17 cellular contexts compared by ENCODE assay signal in the genomic region with DNA sequence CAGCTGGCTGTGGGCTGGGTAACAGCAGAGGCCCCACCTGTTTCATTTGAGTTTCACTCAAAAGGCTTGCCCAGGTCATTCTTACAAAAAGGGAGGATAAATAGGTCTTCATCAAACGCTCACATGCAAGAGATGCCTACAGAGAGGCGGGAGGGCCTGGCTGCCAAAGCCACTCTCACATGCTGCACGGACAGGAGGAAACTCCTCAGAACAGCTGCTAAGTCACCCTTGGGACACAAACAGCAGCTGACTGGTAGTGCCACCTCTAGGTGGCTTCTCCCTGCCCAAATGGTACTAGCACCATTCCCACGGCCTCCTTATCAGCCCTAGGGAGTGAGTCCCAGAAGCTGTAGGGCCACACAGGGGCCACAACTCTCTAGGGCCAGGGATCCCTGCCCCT. TPM values are rescaled to one million over a fixed set of nuclear protein-coding genes. Genes with fewer than 3 reads are reported as not detected.
A peak's percentile ranks its signal among the peaks of the same experiment; 100 is the strongest.
DNase-seq lines count a peak whose midpoint lies in the region; ATAC-seq and TF ChIP-seq lines count a peak whose summit lies in the region.
"Had no signal": no experiment of that assay in that cellular context is flagged by ENCODE, and none has a peak within 500 bp of the region (broad histone marks: within the 10 kb centered on the region; RNA-seq: fewer than 3 reads in every experiment).

No MANE protein-coding gene starts in this region.

- H3K4me1 Mint-ChIP-seq in WTC11: peaks cover 65% of the 10 kb centered on the region
- H3K4me1 Mint-ChIP-seq: stimulated activated effector memory CD8-positive, alpha-beta T cell treated with anti-CD3 and anti-CD28 coated beads, Interleukin-12 subunit alpha, Interleukin-12 subunit beta, amount 100 ng/mL, for 72 hours had no signal

- H4K91ac ChIP-seq in neuronal stem cell (ENCODE audit: low read depth, low read length, poor library complexity): no peak overlapping the region

- H3K27me3 Mint-ChIP-seq in WTC11 (ENCODE audit: low read depth): no peaks in the 10 kb centered on the region

- no peak overlapping the region for H2BK12ac ChIP-seq in neuronal stem cell (ENCODE audit: low read length)

- H2AK5ac ChIP-seq in neuronal stem cell (ENCODE audit: low read depth, low read length): no peak overlapping the region

- no peaks in the 10 kb centered on the region for H3K36me3 ChIP-seq in right atrium auricular region
- no peaks in the 10 kb centered on the region for H3K36me3 ChIP-seq in mucosa of descending colon (ENCODE audit: low read depth)
- no peaks in the 10 kb centered on the region for H3K36me3 ChIP-seq in neuronal stem cell (replicated peaks in 1 of 2; ENCODE audit: control insufficient read depth in 2 of 2, insufficient read depth in 2 of 2, low read length in 2 of 2)
- no peaks in the 10 kb centered on the region for H3K36me3 ChIP-seq in osteoblast (ENCODE audit: insufficient read depth, low read length)

- POLR2A ChIA-PET in WTC11 (lab: Charles Lee): no interaction called here

- CTCF ChIA-PET in WTC11 (lab: Charles Lee): interaction anchor here (0.6 kb wide), 1 partner anchor 447 kb away, joined by 4 read pairs; no protein-coding TSS in a partner anchor

- H3K4me3 Mint-ChIP-seq in WTC11: no peak overlapping the region
- H3K4me3 Mint-ChIP-seq: stimulated activated effector memory CD8-positive, alpha-beta T cell treated with anti-CD3 and anti-CD28 coated beads, Interleukin-12 subunit alpha, Interleukin-12 subunit beta, amount 100 ng/mL, for 72 hours had no signal

- peak; percentile 53 for ATAC-seq in Right ventricle myocardium superior (ENCODE audit: poor library complexity)
- ATAC-seq in WTC11: no peak
- peak; percentile 75 for ATAC-seq in mucosa of descending colon
- ATAC-seq in HG03097 (IDR thresholded peaks at IDR 0.05; ENCODE audit: low FRiP score, unreplicated experiment): no peak
- ATAC-seq: K562; stimulated activated effector memory CD8-positive, alpha-beta T cell treated with anti-CD3 and anti-CD28 coated beads, Interleukin-12 subunit alpha, Interleukin-12 subunit beta, amount 100 ng/mL, for 72 hours had no signal

- H3K27me3 ChIP-seq in right atrium auricular region (no peaks in the 10 kb centered on the region), neuronal stem cell (ENCODE audit: control insufficient read depth in 3 of 3, insufficient read depth in 3 of 3, low read depth in 1 of 3, low read length in 3 of 3) (no peaks in the 10 kb centered on the region), osteoblast (ENCODE audit: insufficient read depth, low read length) (no peaks in the 10 kb centered on the region)

- no peak overlapping the region for H3K18ac ChIP-seq in neuronal stem cell (ENCODE audit: low read length)

- peak overlapping the region; percentile 28 for H3K27ac Mint-ChIP-seq in WTC11
- H3K27ac Mint-ChIP-seq: stimulated activated effector memory CD8-positive, alpha-beta T cell treated with anti-CD3 and anti-CD28 coated beads, Interleukin-12 subunit alpha, Interleukin-12 subunit beta, amount 100 ng/mL, for 72 hours had no signal

- H3K4me2 ChIP-seq in neuronal stem cell (ENCODE audit: insufficient read depth, low read length, poor library complexity, severe bottlenecking) (no peak overlapping the region), osteoblast (ENCODE audit: insufficient read depth, low read length) (no peak overlapping the region)

- no CpG with 5 or more reads among the region's 4 CpGs for WGBS in neuronal stem cell (ENCODE audit: extremely low coverage in 2 of 2, insufficient read length in 2 of 2, insufficient replicate concordance in 1 of 2), 2 donors

- H3K4me3 ChIP-seq in right atrium auricular region (no peak overlapping the region), mucosa of descending colon (no peak overlapping the region), neuronal stem cell (ENCODE audit: low read length in 2 of 2) (no peak overlapping the region), osteoblast (ENCODE audit: insufficient read depth, low read length) (no peak overlapping the region)
- H3K4me3 ChIP-seq: K562 had no signal

- no peaks in the 10 kb centered on the region for H3K4me1 ChIP-seq in right atrium auricular region
- peaks cover 6% of the 10 kb centered on the region for H3K4me1 ChIP-seq in mucosa of descending colon (ENCODE audit: low read depth)
- H3K4me1 ChIP-seq in neuronal stem cell (ENCODE audit: control insufficient read depth in 2 of 2, insufficient read depth in 1 of 2, low read depth in 1 of 2, low read length in 2 of 2): peaks cover 0 to 9% of the 10 kb centered on the region in 2 donors
- H3K4me1 ChIP-seq in osteoblast (ENCODE audit: insufficient read depth, low read length): peaks cover 3% of the 10 kb centered on the region

- peaks cover 7% of the 10 kb centered on the region for H3K79me2 ChIP-seq in osteoblast (ENCODE audit: insufficient read depth, low read length)

- intact Hi-C loops in Right ventricle myocardium superior (cut with DNase I): no loop called here
- intact Hi-C loops in mucosa of descending colon (cut with DNase I, micrococcal nuclease): no loop called here

- no peak overlapping the region for H3K4ac ChIP-seq in neuronal stem cell (ENCODE audit: low read length)

- no peak overlapping the region for H2BK5ac ChIP-seq in neuronal stem cell (ENCODE audit: low read length)

- no peak overlapping the region for H3K14ac ChIP-seq in neuronal stem cell (ENCODE audit: low read length)

- no peak overlapping the region for H2BK15ac ChIP-seq in neuronal stem cell (ENCODE audit: low read length)

- DNase-seq in Right ventricle myocardium superior (no peak), right atrium auricular region (ENCODE audit: low spot score) (no peak), WTC11 (ENCODE audit: low spot score) (no peak), mucosa of descending colon (no peak), GM19240 (ENCODE audit: insufficient read length, low spot score) (no peak), neuronal stem cell (ENCODE audit: low spot score) (no peak), osteoblast (ENCODE audit: insufficient read length, low spot score, missing footprints) (no peak)
- DNase-seq: activated gamma-delta T cell treated with Interleukin-2 at 50 U/mL for 16 hours, aorta, COR-L47, GF-D8, NCI-H1417, small intestine had no signal

- H3K79me1 ChIP-seq in neuronal stem cell (ENCODE audit: low read depth, low read length): no peaks in the 10 kb centered on the region

- H3K9me3 ChIP-seq in right atrium auricular region (no peaks in the 10 kb centered on the region), mucosa of descending colon (no peaks in the 10 kb centered on the region), neuronal stem cell (replicated peaks in 1 of 2; ENCODE audit: control insufficient read depth in 2 of 2, insufficient read depth in 1 of 2, low read depth in 1 of 2, low read length in 2 of 2) (peaks cover 1 to 7% of the 10 kb centered on the region in 2 donors), osteoblast (ENCODE audit: low read depth, low read length) (no peaks in the 10 kb centered on the region)

- no peak overlapping the region for H2BK120ac ChIP-seq in neuronal stem cell (ENCODE audit: low read depth, low read length)

- no peak overlapping the region for H3K9ac ChIP-seq in neuronal stem cell (ENCODE audit: low read depth, low read length, poor library complexity)

- peaks cover 10% of the 10 kb centered on the region for H3K9me3 Mint-ChIP-seq in WTC11
- H3K9me3 Mint-ChIP-seq: stimulated activated effector memory CD8-positive, alpha-beta T cell treated with anti-CD3 and anti-CD28 coated beads, Interleukin-12 subunit alpha, Interleukin-12 subunit beta, amount 100 ng/mL, for 72 hours had no signal

- peaks cover 30% of the 10 kb centered on the region for H3K36me3 Mint-ChIP-seq in WTC11
- H3K36me3 Mint-ChIP-seq: stimulated activated effector memory CD8-positive, alpha-beta T cell treated with anti-CD3 and anti-CD28 coated beads, Interleukin-12 subunit alpha, Interleukin-12 subunit beta, amount 100 ng/mL, for 72 hours had no signal

- H4K20me1 ChIP-seq in osteoblast (ENCODE audit: insufficient read depth, low read length): peaks cover 3% of the 10 kb centered on the region

- no peak overlapping the region for H3K23ac ChIP-seq in neuronal stem cell (ENCODE audit: low read depth, low read length, poor library complexity)

- no peak for TF ChIP-seq CTCF in right atrium auricular region (IDR thresholded peaks at IDR 0.05)
- TF ChIP-seq CTCF in WTC11 (IDR thresholded peaks at IDR 0.05): no peak
- no peak for TF ChIP-seq CTCF in mucosa of descending colon (IDR thresholded peaks at IDR 0.05)
- TF ChIP-seq CTCF in osteoblast (IDR thresholded peaks at IDR 0.05; ENCODE audit: extremely low read depth, low read depth, low read length): no peak

- no peak overlapping the region for H4K8ac ChIP-seq in neuronal stem cell (ENCODE audit: low read depth, low read length)

- no peak overlapping the region for H2AFZ ChIP-seq in neuronal stem cell (ENCODE audit: low read length)
- no peak overlapping the region for H2AFZ ChIP-seq in osteoblast (ENCODE audit: low read length)

- no peak overlapping the region for H3K27ac ChIP-seq in right atrium auricular region
- H3K27ac ChIP-seq in neuronal stem cell (replicated peaks; ENCODE audit: low read length): no peak overlapping the region
- H3K27ac ChIP-seq in osteoblast (ENCODE audit: low read depth, low read length): no peak overlapping the region

TF ChIP-seq in WTC11, 78 proteins besides CTCF, POLR2A, EP300 and RAD21 (continues in another document):
- no peak for TF ChIP-seq RELA (CRISPR knock-in tag; IDR thresholded peaks at IDR 0.05; ENCODE audit: borderline replicate concordance)
- TF ChIP-seq, protein P1, sequence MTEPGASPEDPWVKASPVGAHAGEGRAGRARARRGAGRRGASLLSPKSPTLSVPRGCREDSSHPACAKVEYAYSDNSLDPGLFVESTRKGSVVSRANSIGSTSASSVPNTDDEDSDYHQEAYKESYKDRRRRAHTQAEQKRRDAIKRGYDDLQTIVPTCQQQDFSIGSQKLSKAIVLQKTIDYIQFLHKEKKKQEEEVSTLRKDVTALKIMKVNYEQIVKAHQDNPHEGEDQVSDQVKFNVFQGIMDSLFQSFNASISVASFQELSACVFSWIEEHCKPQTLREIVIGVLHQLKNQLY (CRISPR knock-in tag; IDR thresholded peaks at IDR 0.05): no peak
- TF ChIP-seq, protein P2, sequence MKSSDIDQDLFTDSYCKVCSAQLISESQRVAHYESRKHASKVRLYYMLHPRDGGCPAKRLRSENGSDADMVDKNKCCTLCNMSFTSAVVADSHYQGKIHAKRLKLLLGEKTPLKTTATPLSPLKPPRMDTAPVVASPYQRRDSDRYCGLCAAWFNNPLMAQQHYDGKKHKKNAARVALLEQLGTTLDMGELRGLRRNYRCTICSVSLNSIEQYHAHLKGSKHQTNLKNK (CRISPR knock-in tag; IDR thresholded peaks at IDR 0.05): no peak

RNA-seq across cellular contexts. Expression of a gene that starts 23.8 kb away (rescaled TPM):
- total RNA-seq in Right ventricle myocardium superior (5.4 TPM), right atrium auricular region (1 to 10 TPM; 2.9 to 7.2 TPM), WTC11 (2021) (33.6 to 38.2 TPM (median 33.8 TPM) in 3 replicates), mucosa of descending colon (100 to 1,000 TPM in 1 of 3 donors, 10 to 100 TPM in 2; 61.5 to 160 (median 74.7) TPM), osteoblast (16.2 and 18.1 TPM in 2 replicates)
- polyA plus RNA-seq in neuronal stem cell (2013, experiment 1 of 2): 3.6 TPM
- 3.7 TPM for polyA plus RNA-seq in neuronal stem cell (2013, experiment 2 of 2)
- polyA plus RNA-seq: AG04450 had no signal

Comparison
In these comparisons a context has a peak if more than half of its experiments do, and no peak if none do; other contexts are left out.
1. ATAC-seq: peak in Right ventricle myocardium superior (single experiment) and mucosa of descending colon (single experiment); none in WTC11 (single experiment) and HG03097 (single experiment).